In genomic region chr11:126712017-126712625, GRCh38 we compare ENCODE assay signal across 16 cellular contexts.
"Had no signal": no experiment of that assay in that cellular context is flagged by ENCODE, and none has a peak within 500 bp of the region (broad histone marks: within the 10 kb centered on the region; RNA-seq: fewer than 3 reads in every experiment).

No MANE protein-coding gene starts in this region.

- H3K27ac Mint-ChIP-seq: activated CD4-positive, alpha-beta memory T cell treated with anti-CD3 and anti-CD28 coated beads for 36 hours; activated CD4-positive, alpha-beta T cell treated with anti-CD3 and anti-CD28 coated beads for 36 hours; activated CD8-positive, alpha-beta memory T cell treated with anti-CD3 and anti-CD28 coated beads, Interleukin-2, amount 10 ng/mL, durations not matched to agents 7 days and 5 days; activated naive CD4-positive, alpha-beta T cell treated with anti-CD3 and anti-CD28 coated beads, Interleukin-2, amount 10 ng/mL, durations not matched to agents 7 days and 5 days; activated T-helper 2 cell treated with anti-CD3 and anti-CD28 coated beads, Interferon-gamma antibody, Interleukin-2, Interleukin-4, amounts not matched to agents 10 μg/mL and 5 μg/mL and 100 μg/mL, durations not matched to agents 14 hours and 24 hours and 36 hours; memory B cell; natural killer cell had no signal

- H3K4me3 ChIP-seq: right atrium auricular region, tibial artery, vagina had no signal

- DNase-seq: activated CD4-positive, alpha-beta memory T cell treated with anti-CD3 and anti-CD28 coated beads for 36 hours; activated CD4-positive, alpha-beta T cell treated with anti-CD3 and anti-CD28 coated beads for 36 hours; activated CD8-positive, alpha-beta memory T cell treated with anti-CD3 and anti-CD28 coated beads, Interleukin-2, amount 10 ng/mL, durations not matched to agents 7 days and 5 days; activated naive CD4-positive, alpha-beta T cell treated with anti-CD3 and anti-CD28 coated beads, Interleukin-2, amount 10 ng/mL, durations not matched to agents 7 days and 5 days; activated T-cell treated with anti-CD3 and anti-CD28 coated beads, Interleukin-2, amount 50 U/mL, for 1 hour; hippocampal formation; left ventricle myocardium superior; natural killer cell; stimulated activated CD4-positive, alpha-beta T cell treated with anti-CD3 and anti-CD28 coated beads, Interleukin-4, amount 100 ng/mL, for 24 hours; stimulated activated naive CD4-positive, alpha-beta T cell; T1000; tibial artery had no signal

- H3K4me3 Mint-ChIP-seq: activated CD4-positive, alpha-beta memory T cell treated with anti-CD3 and anti-CD28 coated beads for 36 hours; activated CD4-positive, alpha-beta T cell treated with anti-CD3 and anti-CD28 coated beads for 36 hours; activated CD8-positive, alpha-beta memory T cell treated with anti-CD3 and anti-CD28 coated beads, Interleukin-2, amount 10 ng/mL, durations not matched to agents 7 days and 5 days; activated naive CD4-positive, alpha-beta T cell treated with anti-CD3 and anti-CD28 coated beads, Interleukin-2, amount 10 ng/mL, durations not matched to agents 7 days and 5 days; memory B cell; natural killer cell had no signal

- H3K4me1 Mint-ChIP-seq: activated CD4-positive, alpha-beta T cell treated with anti-CD3 and anti-CD28 coated beads for 36 hours; activated CD8-positive, alpha-beta memory T cell treated with anti-CD3 and anti-CD28 coated beads, Interleukin-2, amount 10 ng/mL, durations not matched to agents 7 days and 5 days; activated naive CD4-positive, alpha-beta T cell treated with anti-CD3 and anti-CD28 coated beads, Interleukin-2, amount 10 ng/mL, durations not matched to agents 7 days and 5 days; memory B cell; natural killer cell had no signal

- H3K9me3 Mint-ChIP-seq: activated CD4-positive, alpha-beta memory T cell treated with anti-CD3 and anti-CD28 coated beads for 36 hours; activated naive CD4-positive, alpha-beta T cell treated with anti-CD3 and anti-CD28 coated beads, Interleukin-2, amount 10 ng/mL, durations not matched to agents 7 days and 5 days; activated T-helper 2 cell treated with anti-CD3 and anti-CD28 coated beads, Interferon-gamma antibody, Interleukin-2, Interleukin-4, amounts not matched to agents 10 μg/mL and 5 μg/mL and 100 μg/mL, durations not matched to agents 14 hours and 24 hours and 36 hours; natural killer cell had no signal

- H3K27me3 Mint-ChIP-seq: activated CD8-positive, alpha-beta memory T cell treated with anti-CD3 and anti-CD28 coated beads, Interleukin-2, amount 10 ng/mL, durations not matched to agents 7 days and 5 days had no signal

- H3K36me3 Mint-ChIP-seq: activated CD4-positive, alpha-beta memory T cell treated with anti-CD3 and anti-CD28 coated beads for 36 hours; activated CD8-positive, alpha-beta memory T cell treated with anti-CD3 and anti-CD28 coated beads, Interleukin-2, amount 10 ng/mL, durations not matched to agents 7 days and 5 days; activated naive CD4-positive, alpha-beta T cell treated with anti-CD3 and anti-CD28 coated beads, Interleukin-2, amount 10 ng/mL, durations not matched to agents 7 days and 5 days; memory B cell; natural killer cell had no signal
